Comparison of ENCODE assay signal across 1 cellular context in genomic region chr2:42191285-42192009, GRCh38.
A peak's percentile ranks its signal among the peaks of the same experiment; 100 is the strongest.
TF ChIP-seq lines count a peak whose summit lies in the region.

No MANE protein-coding gene starts in this region.

TF ChIP-seq in K562, 482 proteins besides CTCF, POLR2A, EP300 and RAD21 (continued from another document):
- TF ChIP-seq PBX2 (CRISPR knock-in tag; IDR thresholded peaks at IDR 0.05; ENCODE audit: low read depth) (no peak), PBX2 (tag; conservative IDR thresholded peaks at IDR 0.05; ENCODE audit: low read depth) (peak; percentile 54)
